9 cellular contexts compared by ENCODE assay signal in genomic region chr9:126721531-126722098, GRCh38.
DNase-seq lines count a peak whose midpoint lies in the region; ATAC-seq lines count a peak whose summit lies in the region.
"Had no signal": no experiment of that assay in that cellular context is flagged by ENCODE, and none has a peak within 500 bp of the region (broad histone marks: within the 10 kb centered on the region; RNA-seq: fewer than 3 reads in every experiment).

No MANE protein-coding gene starts in this region.

- H3K27me3 Mint-ChIP-seq in activated naive CD8-positive, alpha-beta T cell treated with anti-CD3 and anti-CD28 coated beads, Interleukin-2, amount 10 ng/mL, durations not matched to agents 7 days and 5 days, result peaks cover 6% of the 10 kb centered on the region

- peak; percentile 52 for DNase-seq in activated naive CD8-positive, alpha-beta T cell treated with anti-CD3 and anti-CD28 coated beads, Interleukin-2, amount 10 ng/mL, durations not matched to agents 7 days and 5 days
- DNase-seq in SKM-1 treated with dmso at 0.1 percent for 144 hours (lab: John Stamatoyannopoulos, UW; ENCODE audit: unreplicated experiment), result no peak
- no peak for DNase-seq in cortex of kidney (lab: John Stamatoyannopoulos, UW)
- DNase-seq: DMS79 had no signal

- H3K4me2 ChIP-seq in BLaER1 treated with 17β-estradiol and CSF1 and Interleukin-3, amounts not matched to agents 10 nM and 100 nM, result peak overlapping the region; percentile 91 to 98 (median 96)

- no peaks in the 10 kb centered on the region for H3K9me3 ChIP-seq in BLaER1 treated with 17β-estradiol and CSF1 and Interleukin-3, amounts not matched to agents 10 nM and 100 nM (replicated peaks in 1 of 11)
- no peaks in the 10 kb centered on the region for H3K9me3 ChIP-seq in HUES6 (ENCODE audit: control insufficient read depth, insufficient read depth, low read depth, low read length)
- no peaks in the 10 kb centered on the region for H3K9me3 ChIP-seq in mononuclear cell (ENCODE audit: low read depth, low read length)

- no peaks in the 10 kb centered on the region for H3K36me3 Mint-ChIP-seq in activated naive CD8-positive, alpha-beta T cell treated with anti-CD3 and anti-CD28 coated beads, Interleukin-2, amount 10 ng/mL, durations not matched to agents 7 days and 5 days

- H3K4me3 ChIP-seq in BLaER1 treated with 17β-estradiol and CSF1 and Interleukin-3, amounts not matched to agents 10 nM and 100 nM, result peak overlapping the region; percentile 71 to 86 (median 75)
- H3K4me3 ChIP-seq in HUES6 (ENCODE audit: low read depth, low read length) (peak overlapping the region; percentile 64; the same call in 1 of the 2 replicates), mononuclear cell (ENCODE audit: low read length) (peak overlapping the region; percentile 55)

- H3K4me3 Mint-ChIP-seq in activated naive CD8-positive, alpha-beta T cell treated with anti-CD3 and anti-CD28 coated beads, Interleukin-2, amount 10 ng/mL, durations not matched to agents 7 days and 5 days, result peak overlapping the region; percentile 86

- no peaks in the 10 kb centered on the region for H3K36me3 ChIP-seq in BLaER1 treated with 17β-estradiol and CSF1 and Interleukin-3, amounts not matched to agents 10 nM and 100 nM
- H3K36me3 ChIP-seq in HUES6 (ENCODE audit: control insufficient read depth, insufficient read depth, low read length), result no peaks in the 10 kb centered on the region

- H4K20me1 ChIP-seq in BLaER1 treated with 17β-estradiol and CSF1 and Interleukin-3, amounts not matched to agents 10 nM and 100 nM, result no peaks in the 10 kb centered on the region

- H3K4me1 ChIP-seq in BLaER1 treated with 17β-estradiol and CSF1 and Interleukin-3, amounts not matched to agents 10 nM and 100 nM, result peaks cover 38 to 56% (median 47%) of the 10 kb centered on the region in 10 experiments
- H3K4me1 ChIP-seq in HUES6 (ENCODE audit: control insufficient read depth, insufficient read depth, low read length), result peaks cover 17% of the 10 kb centered on the region
- peaks cover 45% of the 10 kb centered on the region for H3K4me1 ChIP-seq in mononuclear cell (ENCODE audit: insufficient read depth, low read length)

- POLR2A ChIA-PET in activated naive CD8-positive, alpha-beta T cell treated with anti-CD3 and anti-CD28 coated beads, Interleukin-2, amount 10 ng/mL, durations not matched to agents 7 days and 5 days (lab: Charles Lee), result interaction anchor here (1.7 to 2.7 kb wide), 3 partner anchors 25 to 83 kb away, joined by 4 to 16 read pairs (median 10); partner anchors contain the start of gene ZBTB43

- peak overlapping the region; percentile 95 for H3K27ac Mint-ChIP-seq in activated naive CD8-positive, alpha-beta T cell treated with anti-CD3 and anti-CD28 coated beads, Interleukin-2, amount 10 ng/mL, durations not matched to agents 7 days and 5 days

- peak overlapping the region; percentile 89 to 97 (median 94) for H3K27ac ChIP-seq in BLaER1 treated with 17β-estradiol and CSF1 and Interleukin-3, amounts not matched to agents 10 nM and 100 nM
- H3K27ac ChIP-seq in HUES6 (ENCODE audit: low read depth, low read length), result no peak overlapping the region

- H3K9ac ChIP-seq in BLaER1 treated with 17β-estradiol and CSF1 and Interleukin-3, amounts not matched to agents 10 nM and 100 nM, result peak overlapping the region; percentile 89 to 97 (median 93)
- no peak overlapping the region for H3K9ac ChIP-seq in HUES6 (ENCODE audit: low read length)

- peaks cover 38% of the 10 kb centered on the region for H3K4me1 Mint-ChIP-seq in activated naive CD8-positive, alpha-beta T cell treated with anti-CD3 and anti-CD28 coated beads, Interleukin-2, amount 10 ng/mL, durations not matched to agents 7 days and 5 days

- no peaks in the 10 kb centered on the region for H3K27me3 ChIP-seq in BLaER1 treated with 17β-estradiol and CSF1 and Interleukin-3, amounts not matched to agents 10 nM and 100 nM
- peaks cover 37% of the 10 kb centered on the region for H3K27me3 ChIP-seq in HUES6 (ENCODE audit: control insufficient read depth, insufficient read depth, low read length)
- H3K27me3 ChIP-seq in mononuclear cell (ENCODE audit: insufficient read depth, low read length), result no peaks in the 10 kb centered on the region

- H3K9me3 Mint-ChIP-seq in activated naive CD8-positive, alpha-beta T cell treated with anti-CD3 and anti-CD28 coated beads, Interleukin-2, amount 10 ng/mL, durations not matched to agents 7 days and 5 days, result no peaks in the 10 kb centered on the region

- ATAC-seq in activated naive CD8-positive, alpha-beta T cell treated with anti-CD3 and anti-CD28 coated beads, Interleukin-2, amount 10 ng/mL, durations not matched to agents 7 days and 5 days (ENCODE audit: low read depth), result no peak
- ATAC-seq in GM21619 (IDR thresholded peaks at IDR 0.05; ENCODE audit: unreplicated experiment), result no peak
- ATAC-seq in HG03460 (IDR thresholded peaks at IDR 0.05; ENCODE audit: unreplicated experiment), result no peak
